In the genomic region with DNA sequence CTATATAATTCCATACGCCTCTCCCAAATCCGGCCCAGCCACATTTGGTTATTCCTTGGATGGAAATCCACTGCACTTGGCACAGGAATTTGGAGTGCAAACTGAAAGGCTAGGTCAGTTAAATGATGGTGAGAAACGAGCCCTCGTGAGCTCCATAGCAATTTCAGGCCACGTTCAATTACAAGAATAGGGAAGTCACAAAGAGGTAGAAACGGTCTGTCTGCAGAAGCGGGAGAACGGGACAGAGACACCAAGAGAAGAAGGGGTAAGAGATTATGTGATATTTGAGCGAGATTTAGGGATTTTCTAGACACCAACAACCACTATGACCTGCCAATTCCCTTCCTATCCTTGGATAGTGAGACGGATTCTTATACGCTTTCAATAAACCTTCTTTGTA, we compare ENCODE assay signal across 20 cellular contexts.
DNase-seq lines count a peak whose midpoint lies in the region; ATAC-seq and TF ChIP-seq lines count a peak whose summit lies in the region.
"Had no signal": no experiment of that assay in that cellular context is flagged by ENCODE, and none has a peak within 500 bp of the region (broad histone marks: within the 10 kb centered on the region; RNA-seq: fewer than 3 reads in every experiment).

No MANE protein-coding gene starts in this region.

- H3K18ac ChIP-seq in IMR-90 (ENCODE audit: low read depth, low read length) = peak overlapping the region; percentile 88

- no peaks in the 10 kb centered on the region for H3K9me3 ChIP-seq in IMR-90 (ENCODE audit: control insufficient read depth, insufficient read depth, low read length)
- H3K9me3 ChIP-seq in Panc1 (ENCODE audit: control insufficient read depth, insufficient read depth, low read depth, low read length) = no peaks in the 10 kb centered on the region
- no peaks in the 10 kb centered on the region for H3K9me3 ChIP-seq in breast epithelium
- H3K9me3 ChIP-seq: BLaER1 treated with 17β-estradiol and CSF1 and Interleukin-3, amounts not matched to agents 10 nM and 100 nM; upper lobe of right lung had no signal

- TF ChIP-seq RAD21 in IMR-90 (IDR thresholded peaks at IDR 0.05; ENCODE audit: low read length) = no peak

- H2BK5ac ChIP-seq in IMR-90 (ENCODE audit: low read depth, low read length, poor library complexity, severe bottlenecking) = no peak overlapping the region

- H2BK20ac ChIP-seq in IMR-90 (ENCODE audit: low read depth, low read length) = peak overlapping the region; percentile 92

- H3K4me3 ChIP-seq in IMR-90 (ENCODE audit: insufficient read depth, low read depth, low read length) (no peak overlapping the region), Panc1 (ENCODE audit: low read depth in 2 of 2, low read length in 2 of 2) (no peak overlapping the region), breast epithelium (no peak overlapping the region)
- H3K4me3 ChIP-seq: BLaER1 treated with 17β-estradiol and CSF1 and Interleukin-3, amounts not matched to agents 10 nM and 100 nM; upper lobe of right lung had no signal

- no peak overlapping the region for H2AFZ ChIP-seq in IMR-90 (replicated peaks; ENCODE audit: low read length, poor library complexity)

- no peak overlapping the region for H3K4me3 Mint-ChIP-seq in glutamatergic neuron (ENCODE audit: unreplicated experiment)
- H3K4me3 Mint-ChIP-seq: activated CD4-positive, alpha-beta T cell treated with anti-CD3 and anti-CD28 coated beads, Interleukin-2, amount 10 ng/mL, durations not matched to agents 7 days and 5 days; central memory CD8-positive, alpha-beta T cell; T-helper 17 cell had no signal

- peak overlapping the region; percentile 95 for H2AK5ac ChIP-seq in IMR-90 (ENCODE audit: low read depth, low read length)

- H2BK15ac ChIP-seq in IMR-90 (ENCODE audit: low read depth, low read length) = peak overlapping the region; percentile 98; the same call in 2 of the 3 replicates

- dilution Hi-C loops in IMR-90 (cut with HindIII; ENCODE audit: low sequenced_read_pairs, unreplicated experiment) = no loop called here

- H3K79me1 ChIP-seq in IMR-90 (ENCODE audit: low read depth in 1 of 2, low read length in 2 of 2) = peaks cover 0 to 16% of the 10 kb centered on the region in 2 experiments; a peak in 2 of 4 replicates

- H2BK120ac ChIP-seq in IMR-90 (ENCODE audit: low read depth, low read length) = peak overlapping the region; percentile 99; the same call in 1 of the 2 replicates

- 100% methylated on average over 5 of the region's 11 CpGs; no CpG with 5 or more reads in 1 of the 2 experiments for WGBS in IMR-90 (ENCODE audit: extremely low coverage in 2 of 2, insufficient read length in 1 of 2), 2 experiments

- no peak for ATAC-seq in IMR-90 (ENCODE audit: low read depth)
- ATAC-seq in Panc1 = no peak
- ATAC-seq: T-helper 17 cell, upper lobe of right lung had no signal

- H3K27me3 Mint-ChIP-seq in glutamatergic neuron (ENCODE audit: unreplicated experiment) = peaks cover 7% of the 10 kb centered on the region
- H3K27me3 Mint-ChIP-seq: central memory CD8-positive, alpha-beta T cell had no signal

- peak overlapping the region; percentile 98; the same call in 1 of the 2 replicates for H3K4ac ChIP-seq in IMR-90 (ENCODE audit: low read depth, low read length)

- H3K36me3 ChIP-seq in IMR-90 (ENCODE audit: control insufficient read depth, insufficient read depth, low read length) = no peaks in the 10 kb centered on the region
- no peaks in the 10 kb centered on the region for H3K36me3 ChIP-seq in Panc1 (ENCODE audit: control insufficient read depth, insufficient read depth, low read length)
- no peaks in the 10 kb centered on the region for H3K36me3 ChIP-seq in breast epithelium
- H3K36me3 ChIP-seq: upper lobe of right lung had no signal

- peaks cover 17% of the 10 kb centered on the region for H3K4me1 Mint-ChIP-seq in glutamatergic neuron (ENCODE audit: low read depth, unreplicated experiment)
- H3K4me1 Mint-ChIP-seq: activated CD4-positive, alpha-beta T cell treated with anti-CD3 and anti-CD28 coated beads, Interleukin-2, amount 10 ng/mL, durations not matched to agents 7 days and 5 days; central memory CD8-positive, alpha-beta T cell; T-helper 17 cell had no signal

- TF ChIP-seq CTCF in IMR-90 (conservative IDR thresholded peaks at IDR 0.05; ENCODE audit: low read depth, low read length) = no peak
- TF ChIP-seq CTCF in Panc1 (IDR thresholded peaks at IDR 0.05) = no peak
- no peak for TF ChIP-seq CTCF in glutamatergic neuron (IDR thresholded peaks at IDR 0.05; ENCODE audit: partially characterized antibody, unreplicated experiment)
- TF ChIP-seq CTCF in breast epithelium (IDR thresholded peaks at IDR 0.05) = no peak

- H3K9ac ChIP-seq in IMR-90 (ENCODE audit: low read depth, low read length) = no peak overlapping the region
- H3K9ac ChIP-seq: BLaER1 treated with 17β-estradiol and CSF1 and Interleukin-3, amounts not matched to agents 10 nM and 100 nM had no signal

- peaks cover 18% of the 10 kb centered on the region for H3K9me3 Mint-ChIP-seq in glutamatergic neuron (ENCODE audit: unreplicated experiment)
- H3K9me3 Mint-ChIP-seq: activated CD4-positive, alpha-beta T cell treated with anti-CD3 and anti-CD28 coated beads, Interleukin-2, amount 10 ng/mL, durations not matched to agents 7 days and 5 days; central memory CD8-positive, alpha-beta T cell had no signal

- DNase-seq in IMR-90 (no peak), Panc1 (ENCODE audit: low read depth, low spot score) (no peak), glutamatergic neuron (no peak), substantia nigra (lab: John Stamatoyannopoulos, UW) (no peak), T1000 (lab: John Stamatoyannopoulos, UW) (no peak), breast epithelium (ENCODE audit: low spot score in 2 of 2) (no peak)
- no peak for DNase-seq in central memory CD4-positive, alpha-beta T cell
- DNase-seq: activated CD4-positive, alpha-beta T cell treated with anti-CD3 and anti-CD28 coated beads, Interleukin-2, amount 10 ng/mL, durations not matched to agents 7 days and 5 days; activated naive CD4-positive, alpha-beta T cell treated with anti-CD3 and anti-CD28 coated beads, Interleukin-2, amount 50 U/mL, for 16 hours; amygdala; left cardiac atrium; mammary epithelial cell; NCI-H1436 treated with DMSO at 0.1 percent for 48 hours; NCI-H510A treated with DMSO at 0.1 percent for 48 hours; occipital lobe; stimulated activated CD8-positive, alpha-beta memory T cell treated with anti-CD3 and anti-CD28 coated beads, Interleukin-4, amount 100 ng/mL, for 48 hours; T-helper 17 cell; upper lobe of right lung had no signal

- peak overlapping the region; percentile 97 for H4K91ac ChIP-seq in IMR-90 (ENCODE audit: insufficient read depth, low read depth, low read length)

- no peaks in the 10 kb centered on the region for H3K27me3 ChIP-seq in IMR-90 (ENCODE audit: control insufficient read depth, insufficient read depth, low read length)
- H3K27me3 ChIP-seq in Panc1 (ENCODE audit: control insufficient read depth, insufficient read depth, low read length) = no peaks in the 10 kb centered on the region
- no peaks in the 10 kb centered on the region for H3K27me3 ChIP-seq in breast epithelium
- H3K27me3 ChIP-seq: upper lobe of right lung had no signal

- H3K27ac ChIP-seq in IMR-90 (ENCODE audit: insufficient read depth, low read length) (no peak overlapping the region), Panc1 (ENCODE audit: low read length) (peak overlapping the region; percentile 94), substantia nigra (ENCODE audit: low read depth, low read length, poor library complexity, severe bottlenecking) (peak overlapping the region; percentile 46), breast epithelium (no peak overlapping the region)
- H3K27ac ChIP-seq: BLaER1 treated with 17β-estradiol and CSF1 and Interleukin-3, amounts not matched to agents 10 nM and 100 nM; upper lobe of right lung had no signal

- CTCF ChIA-PET in IMR-90 (lab: Yijun Ruan, JAX) = interaction anchor here (1.4 kb wide), 1 partner anchor 12 kb away, joined by 3 read pairs; no protein-coding TSS in a partner anchor
- CTCF ChIA-PET in Panc1 (lab: Charles Lee) = no interaction called here

- no peaks in the 10 kb centered on the region for H4K20me1 ChIP-seq in IMR-90 (ENCODE audit: insufficient read depth, low read length)

- intact Hi-C loops in IMR-90 (cut with micrococcal nuclease) (no loop called here), Panc1 (cut with micrococcal nuclease; ENCODE audit: unreplicated experiment) (no loop called here), breast epithelium (cut with DNase I; ENCODE audit: low total_unique reads) (no loop called here)

- H3K9me1 ChIP-seq in IMR-90 (ENCODE audit: insufficient read depth, low read length) = peaks cover 19% of the 10 kb centered on the region

- H4K8ac ChIP-seq in IMR-90 (ENCODE audit: low read depth in 2 of 2, low read length in 2 of 2) = peak overlapping the region in 1 of 2 experiments; percentile 93; a peak in 3 of 4 replicates

- no peak overlapping the region for H2AK9ac ChIP-seq in IMR-90 (replicated peaks; ENCODE audit: low read depth, low read length, poor library complexity)

- H3K36me3 Mint-ChIP-seq in glutamatergic neuron (ENCODE audit: unreplicated experiment) = peaks cover 25% of the 10 kb centered on the region

- POLR2A ChIA-PET in IMR-90 (lab: Charles Lee; ENCODE audit: unreplicated experiment) = no interaction called here
- POLR2A ChIA-PET in Panc1 (lab: Charles Lee) = no interaction called here

- TF ChIP-seq POLR2A in IMR-90 (IDR thresholded peaks at IDR 0.05; ENCODE audit: low read depth, low read length) = no peak
- TF ChIP-seq POLR2A in breast epithelium (IDR thresholded peaks at IDR 0.05) = no peak

- H3K56ac ChIP-seq in IMR-90 (ENCODE audit: extremely low read depth, insufficient read depth, low read length) = no peak overlapping the region

- H3K4me2 ChIP-seq in IMR-90 (ENCODE audit: low read depth, low read length) = no peak overlapping the region
- H3K4me2 ChIP-seq: BLaER1 treated with 17β-estradiol and CSF1 and Interleukin-3, amounts not matched to agents 10 nM and 100 nM had no signal

- no peak overlapping the region; the same call in 1 of the 2 replicates for H4K5ac ChIP-seq in IMR-90 (ENCODE audit: low read depth, low read length)

- peaks cover 27% of the 10 kb centered on the region for H3K4me1 ChIP-seq in IMR-90 (ENCODE audit: control insufficient read depth, insufficient read depth, low read length)
- H3K4me1 ChIP-seq in Panc1 (ENCODE audit: control insufficient read depth, insufficient read depth, low read length) = peaks cover 29% of the 10 kb centered on the region
- no peaks in the 10 kb centered on the region for H3K4me1 ChIP-seq in breast epithelium
- H3K4me1 ChIP-seq: upper lobe of right lung had no signal

- no TSS peak for BruUV-seq in IMR-90 (replicated peaks; lab: Mats Ljungman, UMichigan)
- no TSS peak for BruUV-seq in Panc1 (replicated peaks; lab: Mats Ljungman, UMichigan)

- peak overlapping the region; percentile 92; the same call in 1 of the 2 replicates for H3K14ac ChIP-seq in IMR-90 (replicated peaks; ENCODE audit: low read depth, low read length)

- in situ Hi-C loops in IMR-90 (cut with MboI; ENCODE audit: low sequenced_read_pairs) = no loop called here
- in situ Hi-C loops in Panc1 (cut with HindIII; ENCODE audit: low pct_unique_long_range_greater_than_20kb, low sequenced_read_pairs) = no loop called here

- H3K27ac Mint-ChIP-seq in glutamatergic neuron (ENCODE audit: unreplicated experiment) = peak overlapping the region; percentile 28
- H3K27ac Mint-ChIP-seq: activated CD4-positive, alpha-beta T cell treated with anti-CD3 and anti-CD28 coated beads, Interleukin-2, amount 10 ng/mL, durations not matched to agents 7 days and 5 days; T-helper 17 cell had no signal

- peak overlapping the region; percentile 94; the same call in 1 of the 2 replicates for H3K23ac ChIP-seq in IMR-90 (ENCODE audit: low read depth, low read length)

Comparison
In these comparisons a context has a peak if more than half of its experiments do, and no peak if none do; other contexts are left out.
1. H3K27ac ChIP-seq: peak in Panc1 (single experiment) and substantia nigra (single experiment); none in IMR-90 (single experiment) and breast epithelium (0 of 2).